Comparison of ENCODE assay signal across 9 cellular contexts in genomic region chr1:203126151-203126865, GRCh38. TPM values are rescaled to one million over a fixed set of nuclear protein-coding genes. Genes with fewer than 3 reads are reported as not detected.
A peak's percentile ranks its signal among the peaks of the same experiment; 100 is the strongest.
DNase-seq lines count a peak whose midpoint lies in the region; ATAC-seq and TF ChIP-seq lines count a peak whose summit lies in the region.
"Had no signal": no experiment of that assay in that cellular context is flagged by ENCODE, and none has a peak within 500 bp of the region (broad histone marks: within the 10 kb centered on the region; RNA-seq: fewer than 3 reads in every experiment).

No MANE protein-coding gene starts in this region.

- peaks cover 58% of the 10 kb centered on the region for H3K27me3 Mint-ChIP-seq in activated CD4-positive, alpha-beta T cell treated with anti-CD3 and anti-CD28 coated beads, Interleukin-2, amount 10 ng/mL, durations not matched to agents 7 days and 5 days

- H3K27me3 ChIP-seq in SJCRH30 (no peaks in the 10 kb centered on the region), right atrium auricular region (no peaks in the 10 kb centered on the region), testis (no peaks in the 10 kb centered on the region)

- CTCF ChIA-PET in activated CD4-positive, alpha-beta T cell treated with anti-CD3 and anti-CD28 coated beads, Interleukin-2, amount 10 ng/mL, durations not matched to agents 7 days and 5 days (lab: Charles Lee), result interaction anchor here (1.2 to 2.6 kb wide), 2 partner anchors 8 to 141 kb away, joined by 3 to 9 read pairs; no protein-coding TSS in a partner anchor

- peak overlapping the region; percentile 67 for H3K4me3 ChIP-seq in SJCRH30
- H3K4me3 ChIP-seq in right atrium auricular region, result no peak overlapping the region
- H3K4me3 ChIP-seq in testis, result no peak overlapping the region

- H3K9me3 ChIP-seq in SJCRH30 (replicated peaks) (no peaks in the 10 kb centered on the region), right atrium auricular region (no peaks in the 10 kb centered on the region), testis (no peaks in the 10 kb centered on the region)

- intact Hi-C loops in testis (cut with DNase I; ENCODE audit: low total_unique reads), result no loop called here

- 52 to 62% methylated on average over 7 to 8 of the region's 8 CpGs for WGBS in testis, 2 donors

- H3K36me3 ChIP-seq in SJCRH30, result peaks cover 5% of the 10 kb centered on the region
- no peaks in the 10 kb centered on the region for H3K36me3 ChIP-seq in right atrium auricular region
- H3K36me3 ChIP-seq in testis (ENCODE audit: low read depth, missing control alignments), result no peaks in the 10 kb centered on the region

- TF ChIP-seq CTCF in right atrium auricular region (IDR thresholded peaks at IDR 0.05) (peak; percentile 13 to 62), testis (IDR thresholded peaks at IDR 0.05) (peak; percentile 9 to 49 (median 34))

- no peaks in the 10 kb centered on the region for H3K9me3 Mint-ChIP-seq in activated CD4-positive, alpha-beta T cell treated with anti-CD3 and anti-CD28 coated beads, Interleukin-2, amount 10 ng/mL, durations not matched to agents 7 days and 5 days
- H3K9me3 Mint-ChIP-seq: CD8-positive, alpha-beta T cell had no signal

- peaks cover 31% of the 10 kb centered on the region for H3K4me1 ChIP-seq in SJCRH30
- peaks cover 0 to 66% of the 10 kb centered on the region in 2 donors for H3K4me1 ChIP-seq in right atrium auricular region
- peaks cover 43% of the 10 kb centered on the region for H3K4me1 ChIP-seq in testis

- H3K27ac ChIP-seq in SJCRH30 (peak overlapping the region; percentile 51), right atrium auricular region (peak overlapping the region; percentile 91 to 94), testis (no peak overlapping the region)

- no peak overlapping the region for H3K4me3 Mint-ChIP-seq in activated CD4-positive, alpha-beta T cell treated with anti-CD3 and anti-CD28 coated beads, Interleukin-2, amount 10 ng/mL, durations not matched to agents 7 days and 5 days

- peak; percentile 3 for DNase-seq in activated CD4-positive, alpha-beta T cell treated with anti-CD3 and anti-CD28 coated beads, Interleukin-2, amount 10 ng/mL, durations not matched to agents 7 days and 5 days
- DNase-seq in activated CD4-positive, alpha-beta T cell treated with anti-CD3 and anti-CD28 coated beads for 1 hour, result no peak
- DNase-seq in SJCRH30 (peak; percentile 49 to 83), right atrium auricular region (ENCODE audit: low spot score) (peak; percentile 55), testis (no peak), NCI-H226 (no peak), T1000 (lab: John Stamatoyannopoulos, UW) (no peak)

- H3K4me1 Mint-ChIP-seq in activated CD4-positive, alpha-beta T cell treated with anti-CD3 and anti-CD28 coated beads, Interleukin-2, amount 10 ng/mL, durations not matched to agents 7 days and 5 days, result peaks cover 8% of the 10 kb centered on the region

- H3K36me3 Mint-ChIP-seq in activated CD4-positive, alpha-beta T cell treated with anti-CD3 and anti-CD28 coated beads, Interleukin-2, amount 10 ng/mL, durations not matched to agents 7 days and 5 days (ENCODE audit: low read depth), result no peaks in the 10 kb centered on the region
- H3K36me3 Mint-ChIP-seq: CD8-positive, alpha-beta T cell had no signal

- no peak for ATAC-seq in GM18498 (IDR thresholded peaks at IDR 0.05; ENCODE audit: unreplicated experiment)
- ATAC-seq: CD8-positive, alpha-beta T cell had no signal

- no peak for TF ChIP-seq POLR2A in testis (IDR thresholded peaks at IDR 0.05)

- H3K27ac Mint-ChIP-seq in activated CD4-positive, alpha-beta T cell treated with anti-CD3 and anti-CD28 coated beads, Interleukin-2, amount 10 ng/mL, durations not matched to agents 7 days and 5 days, result no peak overlapping the region
- H3K27ac Mint-ChIP-seq: CD8-positive, alpha-beta T cell had no signal

- POLR2A ChIA-PET in activated CD4-positive, alpha-beta T cell treated with anti-CD3 and anti-CD28 coated beads, Interleukin-2, amount 10 ng/mL, durations not matched to agents 7 days and 5 days (lab: Charles Lee), result no interaction called here

RNA-seq across cellular contexts. Expression of gene ADORA1, which starts 1.2 kb away (rescaled TPM):
- not detected for total RNA-seq in activated CD4-positive, alpha-beta T cell treated with anti-CD3 and anti-CD28 coated beads, Interleukin-2, amount 10 ng/mL, durations not matched to agents 7 days and 5 days
- 53.8 and 60.9 TPM in 2 replicates for total RNA-seq in SJCRH30 (2014; rRNA removed; shearing (Covaris generic))
- 10 to 100 TPM in 1 of 2 donors, 1 to 10 TPM in 1; 9.4 to 15.1 TPM for total RNA-seq in right atrium auricular region
- total RNA-seq in testis, result 10 to 100 TPM; 43.2 to 68.6 TPM
- 61.9 TPM for polyA plus RNA-seq in testis (ENCODE audit: insufficient read depth, low read depth, low replicate concordance)
- total RNA-seq: CD8-positive, alpha-beta T cell had no signal

RNA-seq across cellular contexts. Expression of gene MYOG, which starts 40.5 kb away (rescaled TPM):
- total RNA-seq in activated CD4-positive, alpha-beta T cell treated with anti-CD3 and anti-CD28 coated beads, Interleukin-2, amount 10 ng/mL, durations not matched to agents 7 days and 5 days, result not detected
- total RNA-seq in SJCRH30 (2014; rRNA removed; shearing (Covaris generic)), result 525 and 538 TPM in 2 replicates
- total RNA-seq in right atrium auricular region (not detected), testis (under 1 TPM; 0.25 to 0.47 TPM)
- polyA plus RNA-seq in testis (ENCODE audit: insufficient read depth, low read depth, low replicate concordance), result 1.2 TPM
- total RNA-seq: CD8-positive, alpha-beta T cell had no signal

RNA-seq across cellular contexts. Expression of gene MYBPH, which starts 49.3 kb away (rescaled TPM):
- not detected for total RNA-seq in activated CD4-positive, alpha-beta T cell treated with anti-CD3 and anti-CD28 coated beads, Interleukin-2, amount 10 ng/mL, durations not matched to agents 7 days and 5 days
- total RNA-seq in SJCRH30 (2014; rRNA removed; shearing (Covaris generic)), result 1.1 and 1.8 TPM in 2 replicates
- not detected for total RNA-seq in right atrium auricular region
- total RNA-seq in testis, result under 1 TPM; 0.16 to 0.25 TPM
- 2.9 TPM for polyA plus RNA-seq in testis (ENCODE audit: insufficient read depth, low read depth, low replicate concordance)
- total RNA-seq: CD8-positive, alpha-beta T cell had no signal

Comparison
In these comparisons a context has a peak if more than half of its experiments do, and no peak if none do; other contexts are left out.
1. DNase-seq: peak in activated CD4-positive, alpha-beta T cell treated with anti-CD3 and anti-CD28 coated beads, Interleukin-2, amount 10 ng/mL, durations not matched to agents 7 days and 5 days (single experiment), SJCRH30 (2 of 2) and right atrium auricular region (single experiment); none in activated CD4-positive, alpha-beta T cell treated with anti-CD3 and anti-CD28 coated beads for 1 hour (single experiment), testis (single experiment), NCI-H226 (single experiment) and T1000 (single experiment).
2. H3K27ac ChIP-seq: peak in SJCRH30 (single experiment) and right atrium auricular region (2 of 2); none in testis (0 of 2).
3. RNA of gene ADORA1, which starts 1.2 kb away (total RNA-seq): 43.2 to 68.6 TPM in testis, 53.8 to 60.9 TPM in SJCRH30 and 9.4 to 15.1 TPM in right atrium auricular region; not detected in activated CD4-positive, alpha-beta T cell treated with anti-CD3 and anti-CD28 coated beads, Interleukin-2, amount 10 ng/mL, durations not matched to agents 7 days and 5 days; every median in the first group is over 10 times any median in the second.
4. RNA of gene MYOG, which starts 40.5 kb away (total RNA-seq): 525 to 538 TPM in SJCRH30; 0.25 to 0.47 TPM in testis, not detected in activated CD4-positive, alpha-beta T cell treated with anti-CD3 and anti-CD28 coated beads, Interleukin-2, amount 10 ng/mL, durations not matched to agents 7 days and 5 days and not detected in right atrium auricular region; every median in the first group is over 100 times any median in the second.